Comparison of ENCODE assay signal across 8 cellular contexts in genomic region chr16:83458612-83459011, GRCh38.
DNase-seq lines count a peak whose midpoint lies in the region; ATAC-seq and TF ChIP-seq lines count a peak whose summit lies in the region.

No MANE protein-coding gene starts in this region.

- intact Hi-C loops in thyroid gland (cut with DNase I): no loop called here
- intact Hi-C loops in ovary (cut with DNase I): no loop called here

- DNase-seq in activated T-cell treated with anti-CD3 and anti-CD28 coated beads, Interleukin-2, amount 50 U/mL, for 72 hours: peak; percentile 5 to 9
- DNase-seq in activated T-cell treated with anti-CD3 and anti-CD28 coated beads, Interleukin-2, amount 50 U/mL, for 1 hour: no peak
- DNase-seq in RPMI7951 (ENCODE audit: low read depth) (peak; percentile 90), stromal cell of bone marrow (ENCODE audit: low read depth) (peak; percentile 70), thyroid gland (no peak), ovary (no peak)
- DNase-seq in stimulated activated CD4-positive, alpha-beta T cell treated with anti-CD3 and anti-CD28 coated beads, Interleukin-12 subunit alpha, Interleukin-12 subunit beta, amount 100 ng/mL, for 4 hours: no peak

- H3K27me3 Mint-ChIP-seq in activated T-cell treated with anti-CD3 and anti-CD28 coated beads, Interleukin-2, amount 50 U/mL, for 72 hours (ENCODE audit: low read depth): no peaks in the 10 kb centered on the region

- H3K36me3 ChIP-seq in thyroid gland: no peaks in the 10 kb centered on the region
- H3K36me3 ChIP-seq in ovary: no peaks in the 10 kb centered on the region

- ATAC-seq in activated T-cell treated with anti-CD3 and anti-CD28 coated beads, Interleukin-2, amount 50 U/mL, for 72 hours (replicated peaks in 1 of 2): peak; percentile 51 to 68
- ATAC-seq in HG02938 (IDR thresholded peaks at IDR 0.05; ENCODE audit: unreplicated experiment): peak; percentile 88

- TF ChIP-seq CTCF in thyroid gland (IDR thresholded peaks at IDR 0.05) (no peak), ovary (IDR thresholded peaks at IDR 0.05) (no peak)

- no peaks in the 10 kb centered on the region for H3K27me3 ChIP-seq in thyroid gland
- H3K27me3 ChIP-seq in ovary: no peaks in the 10 kb centered on the region

- no peak overlapping the region for H3K4me3 ChIP-seq in thyroid gland (replicated peaks in 1 of 3)
- H3K4me3 ChIP-seq in ovary: no peak overlapping the region

- H3K9me3 ChIP-seq in thyroid gland (no peaks in the 10 kb centered on the region), ovary (no peaks in the 10 kb centered on the region)

- H3K4me1 Mint-ChIP-seq in activated T-cell treated with anti-CD3 and anti-CD28 coated beads, Interleukin-2, amount 50 U/mL, for 72 hours (ENCODE audit: low read depth): peaks cover 6% of the 10 kb centered on the region

- 74 to 86% methylated on average over 4 of the region's 4 CpGs for WGBS in thyroid gland, 2 donors
- 73 to 78% (median 74%) methylated on average over 4 of the region's 4 CpGs for WGBS in ovary, 3 donors

- no peak overlapping the region for H3K27ac ChIP-seq in thyroid gland
- H3K27ac ChIP-seq in ovary: no peak overlapping the region

- H3K36me3 Mint-ChIP-seq in activated T-cell treated with anti-CD3 and anti-CD28 coated beads, Interleukin-2, amount 50 U/mL, for 72 hours (ENCODE audit: insufficient read depth in 2 of 2): no peaks in the 10 kb centered on the region

- TF ChIP-seq POLR2A in thyroid gland (IDR thresholded peaks at IDR 0.05): no peak
- TF ChIP-seq POLR2A in ovary (IDR thresholded peaks at IDR 0.05): no peak

- no peak for TF ChIP-seq EP300 in ovary (IDR thresholded peaks at IDR 0.05)

- H3K4me3 Mint-ChIP-seq in activated T-cell treated with anti-CD3 and anti-CD28 coated beads, Interleukin-2, amount 50 U/mL, for 72 hours: no peak overlapping the region

- H3K9me3 Mint-ChIP-seq in activated T-cell treated with anti-CD3 and anti-CD28 coated beads, Interleukin-2, amount 50 U/mL, for 72 hours: peaks cover 3% of the 10 kb centered on the region in 2 donors

- no peak overlapping the region for H3K27ac Mint-ChIP-seq in activated T-cell treated with anti-CD3 and anti-CD28 coated beads, Interleukin-2, amount 50 U/mL, for 72 hours

- no peaks in the 10 kb centered on the region for H3K4me1 ChIP-seq in thyroid gland
- no peaks in the 10 kb centered on the region for H3K4me1 ChIP-seq in ovary (ENCODE audit: insufficient read depth)

Comparison
In these comparisons a context has a peak if more than half of its experiments do, and no peak if none do; other contexts are left out.
1. DNase-seq: peak in activated T-cell treated with anti-CD3 and anti-CD28 coated beads, Interleukin-2, amount 50 U/mL, for 72 hours (2 of 2), RPMI7951 (single experiment) and stromal cell of bone marrow (single experiment); none in activated T-cell treated with anti-CD3 and anti-CD28 coated beads, Interleukin-2, amount 50 U/mL, for 1 hour (single experiment), thyroid gland (0 of 2), ovary (0 of 5) and stimulated activated CD4-positive, alpha-beta T cell treated with anti-CD3 and anti-CD28 coated beads, Interleukin-12 subunit alpha, Interleukin-12 subunit beta, amount 100 ng/mL, for 4 hours (single experiment).